ENCODE assay signal across 8 cellular contexts in the genomic region with DNA sequence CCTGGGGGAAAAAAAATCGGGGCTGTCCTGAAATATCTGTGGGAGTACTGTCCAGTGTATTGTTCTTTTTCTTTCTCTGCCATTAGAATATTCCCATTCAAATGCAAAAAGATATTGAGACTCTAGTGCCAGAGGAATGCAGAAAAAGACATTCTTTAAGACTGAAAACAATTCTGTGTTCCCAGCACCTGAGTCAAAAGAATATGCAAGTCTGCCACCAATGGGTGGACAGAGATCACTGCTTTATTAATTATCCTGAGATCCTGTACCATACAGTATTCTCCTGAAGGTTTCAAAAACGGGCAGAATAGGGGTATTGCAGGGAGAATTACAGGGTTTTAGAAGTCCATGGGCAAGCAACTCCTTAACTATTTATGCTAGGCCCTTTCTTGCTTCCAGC.
DNase-seq lines count a peak whose midpoint lies in the region; ATAC-seq, FAIRE-seq and TF ChIP-seq lines count a peak whose summit lies in the region.

No MANE protein-coding gene starts in this region.

- BruUV-seq in PC-9 (replicated peaks; lab: Mats Ljungman, UMichigan): no TSS peak

- DNase-seq in NCI-H524 (lab: John Stamatoyannopoulos, UW) (peak; percentile 13 to 32), NCI-H524 treated with DMSO at 0.1 percent for 48 hours (lab: John Stamatoyannopoulos, UW) (no peak), PC-9 (no peak), fibroblast of gingiva (ENCODE audit: low read depth) (peak; percentile 35), small intestine (peak; percentile 20), gastrocnemius medialis (no peak), GM19240 (ENCODE audit: insufficient read length, low spot score) (no peak), endothelial cell (ENCODE audit: low spot score) (no peak)

- H3K9me2 ChIP-seq in PC-9 (ENCODE audit: insufficient read depth): no peaks in the 10 kb centered on the region

- ATAC-seq in gastrocnemius medialis: no peak

- H3K9me3 Mint-ChIP-seq in endothelial cell (ENCODE audit: unreplicated experiment): no peaks in the 10 kb centered on the region

- 42 to 71% (median 54%) methylated on average over 2 of the region's 2 CpGs for WGBS in small intestine, 3 donors

- H3K27me3 ChIP-seq in PC-9 (ENCODE audit: insufficient read depth, low read depth) (no peaks in the 10 kb centered on the region), small intestine (ENCODE audit: control insufficient read depth in 2 of 2, insufficient read depth in 2 of 2, low read length in 2 of 2) (no peaks in the 10 kb centered on the region), gastrocnemius medialis (no peaks in the 10 kb centered on the region)

- no peak for FAIRE-seq in small intestine (lab: Jason Lieb, UNC)

- H3K27ac ChIP-seq in PC-9: no peak overlapping the region
- H3K27ac ChIP-seq in small intestine (ENCODE audit: low read depth in 1 of 2, low read length in 1 of 2): no peak overlapping the region
- H3K27ac ChIP-seq in gastrocnemius medialis: no peak overlapping the region

- H3K9me3 ChIP-seq in PC-9 (ENCODE audit: insufficient read depth, low read depth) (no peaks in the 10 kb centered on the region), small intestine (ENCODE audit: control insufficient read depth, low read depth) (no peaks in the 10 kb centered on the region), gastrocnemius medialis (no peaks in the 10 kb centered on the region)

- H3K36me3 ChIP-seq in PC-9 (ENCODE audit: low read depth): no peaks in the 10 kb centered on the region
- no peaks in the 10 kb centered on the region for H3K36me3 ChIP-seq in small intestine (ENCODE audit: control insufficient read depth in 2 of 2, insufficient read depth in 2 of 2, low read length in 2 of 2)
- H3K36me3 ChIP-seq in gastrocnemius medialis: no peaks in the 10 kb centered on the region

- H3K4me3 ChIP-seq in PC-9 (no peak overlapping the region), small intestine (ENCODE audit: low read depth in 1 of 2, low read length in 2 of 2) (no peak overlapping the region), gastrocnemius medialis (no peak overlapping the region)

- no peak overlapping the region for H3K4me3 Mint-ChIP-seq in endothelial cell (ENCODE audit: unreplicated experiment)

- intact Hi-C loops in PC-9 (cut with micrococcal nuclease; ENCODE audit: unreplicated experiment) (no loop called here), gastrocnemius medialis (cut with DNase I; ENCODE audit: low total_unique reads) (no loop called here)

- no peaks in the 10 kb centered on the region for H3K36me3 Mint-ChIP-seq in endothelial cell (ENCODE audit: low read depth, unreplicated experiment)

- no peak overlapping the region for H2AFZ ChIP-seq in PC-9

- no peak for TF ChIP-seq POLR2A in gastrocnemius medialis (IDR thresholded peaks at IDR 0.05)

- no peaks in the 10 kb centered on the region for H3K4me1 ChIP-seq in PC-9 (replicated peaks; ENCODE audit: insufficient read depth)
- H3K4me1 ChIP-seq in small intestine (ENCODE audit: control insufficient read depth in 2 of 2, insufficient read depth in 1 of 2, low read depth in 1 of 2, low read length in 1 of 2): no peaks in the 10 kb centered on the region
- no peaks in the 10 kb centered on the region for H3K4me1 ChIP-seq in gastrocnemius medialis

- no peak overlapping the region for H3K4me2 ChIP-seq in PC-9

- no peaks in the 10 kb centered on the region for H4K20me1 ChIP-seq in PC-9 (ENCODE audit: insufficient read depth)

- TF ChIP-seq CTCF in PC-9 (conservative IDR thresholded peaks at IDR 0.05) (peak; percentile 53), gastrocnemius medialis (IDR thresholded peaks at IDR 0.05 in 4 of 5, conservative IDR thresholded peaks at IDR 0.05 in 1 of 5) (no peak), endothelial cell (IDR thresholded peaks at IDR 0.05; ENCODE audit: unreplicated experiment) (no peak)

- no peaks in the 10 kb centered on the region for H3F3A ChIP-seq in PC-9 (ENCODE audit: insufficient read depth, low read depth)

- POLR2A ChIA-PET in PC-9 (lab: Charles Lee; ENCODE audit: unreplicated experiment): no interaction called here

- no peaks in the 10 kb centered on the region for H3K27me3 Mint-ChIP-seq in endothelial cell (ENCODE audit: unreplicated experiment)

- no peak overlapping the region for H3K27ac Mint-ChIP-seq in endothelial cell (ENCODE audit: unreplicated experiment)

- H3K4me1 Mint-ChIP-seq in endothelial cell (ENCODE audit: unreplicated experiment): no peaks in the 10 kb centered on the region

- H3K79me2 ChIP-seq in PC-9 (ENCODE audit: low read depth): no peaks in the 10 kb centered on the region

- CTCF ChIA-PET in PC-9 (lab: Charles Lee): no interaction called here

- in situ Hi-C loops in gastrocnemius medialis (cut with MboI; ENCODE audit: low sequenced_read_pairs in 4 of 4): no loop called here

Comparison
In these comparisons a context has a peak if more than half of its experiments do, and no peak if none do; other contexts are left out.
1. DNase-seq: peak in NCI-H524 (2 of 2), fibroblast of gingiva (single experiment) and small intestine (single experiment); none in NCI-H524 treated with DMSO at 0.1 percent for 48 hours (single experiment), PC-9 (0 of 2), gastrocnemius medialis (0 of 2), GM19240 (single experiment) and endothelial cell (single experiment).